10 cellular contexts compared by ENCODE assay signal in the genomic region with DNA sequence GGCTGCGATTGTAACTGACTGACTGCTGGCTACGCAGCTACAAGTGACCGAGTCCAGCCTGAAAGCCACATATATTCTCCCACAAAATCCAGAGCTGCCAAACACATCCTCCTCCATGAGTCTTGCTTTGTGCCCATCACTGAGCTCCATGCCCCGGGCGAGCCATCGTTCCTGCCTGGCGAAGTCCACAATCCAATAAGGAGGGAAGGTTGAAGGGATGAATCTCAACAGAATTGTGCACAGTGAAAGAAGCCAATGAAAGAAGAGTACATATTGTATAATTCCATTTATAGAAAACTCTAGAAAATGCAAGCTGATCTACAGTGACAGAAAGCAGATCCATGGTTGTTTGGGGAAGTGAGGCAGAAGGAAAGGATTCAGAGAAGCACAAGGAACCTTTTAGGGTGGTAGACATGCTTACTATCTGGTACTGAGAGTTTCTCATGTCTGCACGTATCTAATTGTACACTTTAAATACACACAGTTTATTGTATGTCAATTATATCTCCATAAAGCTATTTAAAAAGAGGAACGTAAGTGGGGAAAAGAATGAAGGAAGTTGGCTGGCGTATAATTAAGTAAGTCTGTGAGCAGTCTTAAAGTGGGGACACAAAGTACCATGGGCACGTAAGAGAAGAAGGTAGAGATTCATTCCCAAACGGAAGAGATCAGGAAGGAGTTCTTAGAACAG.
A peak's percentile ranks its signal among the peaks of the same experiment; 100 is the strongest.
DNase-seq lines count a peak whose midpoint lies in the region; ATAC-seq and TF ChIP-seq lines count a peak whose summit lies in the region.
"Had no signal": no experiment of that assay in that cellular context is flagged by ENCODE, and none has a peak within 500 bp of the region (broad histone marks: within the 10 kb centered on the region; RNA-seq: fewer than 3 reads in every experiment).

No MANE protein-coding gene starts in this region.

- H3K4me3 ChIP-seq in heart right ventricle (no peak overlapping the region), esophagus squamous epithelium (no peak overlapping the region), neutrophil (ENCODE audit: low read depth in 1 of 2, low read length in 1 of 2) (no peak overlapping the region), upper lobe of right lung (no peak overlapping the region)
- H3K4me3 ChIP-seq: skin epidermis had no signal

- WGBS in heart right ventricle, 2 donors: 73% methylated on average over 12 of the region's 12 CpGs
- 85 to 86% methylated on average over 10 to 12 of the region's 12 CpGs for WGBS in esophagus squamous epithelium, 2 donors

- H3K4me1 ChIP-seq in heart right ventricle (peaks cover 31 to 79% (median 67%) of the 10 kb centered on the region in 9 donors), esophagus squamous epithelium (peaks cover 29 to 83% (median 40%) of the 10 kb centered on the region in 3 donors), neutrophil (ENCODE audit: control insufficient read depth in 1 of 2, insufficient read depth in 1 of 2, low read depth in 1 of 2, low read length in 1 of 2) (peaks cover 75 to 79% of the 10 kb centered on the region in 2 experiments), upper lobe of right lung (peaks cover 75% of the 10 kb centered on the region)

- DNase-seq in heart right ventricle (no peak), Right ventricle myocardium superior (no peak), esophagus squamous epithelium (lab: John Stamatoyannopoulos, UW) (no peak), upper lobe of right lung (no peak), DMS79 treated with DMSO at 0.1 percent for 48 hours (lab: John Stamatoyannopoulos, UW) (no peak)
- DNase-seq: NCI-H2081 had no signal

- no peak for TF ChIP-seq POLR2A in esophagus squamous epithelium (IDR thresholded peaks at IDR 0.05)

- no peaks in the 10 kb centered on the region for H3K9me3 ChIP-seq in heart right ventricle
- H3K9me3 ChIP-seq in esophagus squamous epithelium: no peaks in the 10 kb centered on the region
- H3K9me3 ChIP-seq in neutrophil: no peaks in the 10 kb centered on the region
- no peaks in the 10 kb centered on the region for H3K9me3 ChIP-seq in upper lobe of right lung

- no peak for ATAC-seq in heart right ventricle
- ATAC-seq in Right ventricle myocardium superior (ENCODE audit: poor library complexity): no peak
- ATAC-seq in upper lobe of right lung: no peak
- ATAC-seq in HG03432 (IDR thresholded peaks at IDR 0.05; ENCODE audit: unreplicated experiment): no peak
- ATAC-seq in GM21367 (IDR thresholded peaks at IDR 0.05; ENCODE audit: unreplicated experiment): no peak

- H3K27me3 ChIP-seq in heart right ventricle (no peaks in the 10 kb centered on the region), esophagus squamous epithelium (no peaks in the 10 kb centered on the region), neutrophil (no peaks in the 10 kb centered on the region), upper lobe of right lung (no peaks in the 10 kb centered on the region)

- intact Hi-C loops in heart right ventricle (cut with DNase I) (loop anchor here (1.0 to 10.0 kb wide), 17 partner anchors 82 to 855 kb away; a partner anchor contains a TSS), Right ventricle myocardium superior (cut with DNase I) (loop anchor here (5.0 to 10.0 kb wide), 3 partner anchors 82 to 395 kb away; a partner anchor contains a TSS), esophagus squamous epithelium (cut with DNase I) (loop anchor here (10.0 kb wide), 1 partner anchor 115 kb away; a partner anchor contains a TSS), upper lobe of right lung (cut with DNase I) (no loop called here)

- TF ChIP-seq CTCF in heart right ventricle (IDR thresholded peaks at IDR 0.05) (no peak), esophagus squamous epithelium (IDR thresholded peaks at IDR 0.05) (no peak), neutrophil (IDR thresholded peaks at IDR 0.05) (no peak), upper lobe of right lung (IDR thresholded peaks at IDR 0.05) (no peak)

- H3K36me3 ChIP-seq in heart right ventricle (no peaks in the 10 kb centered on the region), esophagus squamous epithelium (no peaks in the 10 kb centered on the region), neutrophil (no peaks in the 10 kb centered on the region), upper lobe of right lung (no peaks in the 10 kb centered on the region)

- H3K27ac ChIP-seq in heart right ventricle: peak overlapping the region; percentile 54 to 93 (median 76)
- H3K27ac ChIP-seq in esophagus squamous epithelium: peak overlapping the region in 3 of 4 donors; percentile 65 to 80 (median 73)
- H3K27ac ChIP-seq in neutrophil: peak overlapping the region; percentile 64
- H3K27ac ChIP-seq in upper lobe of right lung: peak overlapping the region; percentile 49
